ENCODE assay signal across 1 cellular context in genomic region chr2:170685591-170685990, GRCh38.
TF ChIP-seq lines count a peak whose summit lies in the region.

No MANE protein-coding gene starts in this region.

TF ChIP-seq in GM23338, 12 proteins besides CTCF, POLR2A, EP300 and RAD21 (continued from another document):
- TF ChIP-seq, protein P1, sequence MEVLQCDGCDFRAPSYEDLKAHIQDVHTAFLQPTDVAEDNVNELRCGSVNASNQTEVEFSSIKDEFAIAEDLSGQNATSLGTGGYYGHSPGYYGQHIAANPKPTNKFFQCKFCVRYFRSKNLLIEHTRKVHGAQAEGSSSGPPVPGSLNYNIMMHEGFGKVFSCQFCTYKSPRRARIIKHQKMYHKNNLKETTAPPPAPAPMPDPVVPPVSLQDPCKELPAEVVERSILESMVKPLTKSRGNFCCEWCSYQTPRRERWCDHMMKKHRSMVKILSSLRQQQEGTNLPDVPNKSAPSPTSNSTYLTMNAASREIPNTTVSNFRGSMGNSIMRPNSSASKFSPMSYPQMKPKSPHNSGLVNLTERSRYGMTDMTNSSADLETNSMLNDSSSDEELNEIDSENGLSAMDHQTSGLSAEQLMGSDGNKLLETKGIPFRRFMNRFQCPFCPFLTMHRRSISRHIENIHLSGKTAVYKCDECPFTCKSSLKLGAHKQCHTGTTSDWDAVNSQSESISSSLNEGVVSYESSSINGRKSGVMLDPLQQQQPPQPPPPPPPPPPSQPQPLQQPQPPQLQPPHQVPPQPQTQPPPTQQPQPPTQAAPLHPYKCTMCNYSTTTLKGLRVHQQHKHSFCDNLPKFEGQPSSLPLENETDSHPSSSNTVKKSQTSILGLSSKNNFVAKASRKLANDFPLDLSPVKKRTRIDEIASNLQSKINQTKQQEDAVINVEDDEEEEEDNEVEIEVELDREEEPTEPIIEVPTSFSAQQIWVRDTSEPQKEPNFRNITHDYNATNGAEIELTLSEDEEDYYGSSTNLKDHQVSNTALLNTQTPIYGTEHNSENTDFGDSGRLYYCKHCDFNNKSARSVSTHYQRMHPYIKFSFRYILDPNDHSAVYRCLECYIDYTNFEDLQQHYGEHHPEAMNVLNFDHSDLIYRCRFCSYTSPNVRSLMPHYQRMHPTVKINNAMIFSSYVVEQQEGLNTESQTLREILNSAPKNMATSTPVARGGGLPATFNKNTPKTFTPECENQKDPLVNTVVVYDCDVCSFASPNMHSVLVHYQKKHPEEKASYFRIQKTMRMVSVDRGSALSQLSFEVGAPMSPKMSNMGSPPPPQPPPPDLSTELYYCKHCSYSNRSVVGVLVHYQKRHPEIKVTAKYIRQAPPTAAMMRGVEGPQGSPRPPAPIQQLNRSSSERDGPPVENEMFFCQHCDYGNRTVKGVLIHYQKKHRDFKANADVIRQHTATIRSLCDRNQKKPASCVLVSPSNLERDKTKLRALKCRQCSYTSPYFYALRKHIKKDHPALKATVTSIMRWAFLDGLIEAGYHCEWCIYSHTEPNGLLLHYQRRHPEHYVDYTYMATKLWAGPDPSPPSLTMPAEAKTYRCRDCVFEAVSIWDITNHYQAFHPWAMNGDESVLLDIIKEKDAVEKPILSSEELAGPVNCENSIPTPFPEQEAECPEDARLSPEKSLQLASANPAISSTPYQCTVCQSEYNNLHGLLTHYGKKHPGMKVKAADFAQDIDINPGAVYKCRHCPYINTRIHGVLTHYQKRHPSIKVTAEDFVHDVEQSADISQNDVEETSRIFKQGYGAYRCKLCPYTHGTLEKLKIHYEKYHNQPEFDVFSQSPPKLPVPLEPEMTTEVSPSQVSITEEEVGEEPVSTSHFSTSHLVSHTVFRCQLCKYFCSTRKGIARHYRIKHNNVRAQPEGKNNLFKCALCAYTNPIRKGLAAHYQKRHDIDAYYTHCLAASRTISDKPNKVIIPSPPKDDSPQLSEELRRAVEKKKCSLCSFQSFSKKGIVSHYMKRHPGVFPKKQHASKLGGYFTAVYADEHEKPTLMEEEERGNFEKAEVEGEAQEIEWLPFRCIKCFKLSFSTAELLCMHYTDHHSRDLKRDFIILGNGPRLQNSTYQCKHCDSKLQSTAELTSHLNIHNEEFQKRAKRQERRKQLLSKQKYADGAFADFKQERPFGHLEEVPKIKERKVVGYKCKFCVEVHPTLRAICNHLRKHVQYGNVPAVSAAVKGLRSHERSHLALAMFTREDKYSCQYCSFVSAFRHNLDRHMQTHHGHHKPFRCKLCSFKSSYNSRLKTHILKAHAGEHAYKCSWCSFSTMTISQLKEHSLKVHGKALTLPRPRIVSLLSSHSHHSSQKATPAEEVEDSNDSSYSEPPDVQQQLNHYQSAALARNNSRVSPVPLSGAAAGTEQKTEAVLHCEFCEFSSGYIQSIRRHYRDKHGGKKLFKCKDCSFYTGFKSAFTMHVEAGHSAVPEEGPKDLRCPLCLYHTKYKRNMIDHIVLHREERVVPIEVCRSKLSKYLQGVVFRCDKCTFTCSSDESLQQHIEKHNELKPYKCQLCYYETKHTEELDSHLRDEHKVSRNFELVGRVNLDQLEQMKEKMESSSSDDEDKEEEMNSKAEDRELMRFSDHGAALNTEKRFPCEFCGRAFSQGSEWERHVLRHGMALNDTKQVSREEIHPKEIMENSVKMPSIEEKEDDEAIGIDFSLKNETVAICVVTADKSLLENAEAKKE (CRISPR knock-in tag; IDR thresholded peaks at IDR 0.05): peak; percentile 54
- TF ChIP-seq ZNF331 (CRISPR knock-in tag; IDR thresholded peaks at IDR 0.05; ENCODE audit: low read depth): no peak
- TF ChIP-seq, protein P2, sequence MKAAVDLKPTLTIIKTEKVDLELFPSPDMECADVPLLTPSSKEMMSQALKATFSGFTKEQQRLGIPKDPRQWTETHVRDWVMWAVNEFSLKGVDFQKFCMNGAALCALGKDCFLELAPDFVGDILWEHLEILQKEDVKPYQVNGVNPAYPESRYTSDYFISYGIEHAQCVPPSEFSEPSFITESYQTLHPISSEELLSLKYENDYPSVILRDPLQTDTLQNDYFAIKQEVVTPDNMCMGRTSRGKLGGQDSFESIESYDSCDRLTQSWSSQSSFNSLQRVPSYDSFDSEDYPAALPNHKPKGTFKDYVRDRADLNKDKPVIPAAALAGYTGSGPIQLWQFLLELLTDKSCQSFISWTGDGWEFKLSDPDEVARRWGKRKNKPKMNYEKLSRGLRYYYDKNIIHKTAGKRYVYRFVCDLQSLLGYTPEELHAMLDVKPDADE (IDR thresholded peaks at IDR 0.05): no peak
- TF ChIP-seq EZH2phosphoT487 (IDR thresholded peaks at IDR 0.05; ENCODE audit: unreplicated experiment): no peak
- TF ChIP-seq ZNF114 (CRISPR knock-in tag; IDR thresholded peaks at IDR 0.05): no peak
